Comparison of ENCODE assay signal across 8 cellular contexts in genomic region chr12:6613776-6614512, GRCh38. TPM values are rescaled to one million over a fixed set of nuclear protein-coding genes. Genes with fewer than 3 reads are reported as not detected.
DNase-seq lines count a peak whose midpoint lies in the region; ATAC-seq and TF ChIP-seq lines count a peak whose summit lies in the region.

No MANE protein-coding gene starts in this region.

- TF ChIP-seq CTCF in esophagus muscularis mucosa (IDR thresholded peaks at IDR 0.05): peak in 1 of 3 experiments; percentile 11

- no peak for TF ChIP-seq POLR2A in esophagus muscularis mucosa (IDR thresholded peaks at IDR 0.05; ENCODE audit: low read depth)

- H3K4me3 ChIP-seq in esophagus muscularis mucosa (peak overlapping the region in 2 of 4 donors; percentile 35 to 37), thymus (ENCODE audit: low read length) (no peak overlapping the region)

- H3K36me3 ChIP-seq in esophagus muscularis mucosa (no peaks in the 10 kb centered on the region), thymus (ENCODE audit: control insufficient read depth, insufficient read depth) (no peaks in the 10 kb centered on the region)

- H3K4me1 Mint-ChIP-seq in activated T-cell treated with anti-CD3 and anti-CD28 coated beads, Interleukin-2, amount 50 U/mL, for 4 hours (ENCODE audit: low read depth): peaks cover 33% of the 10 kb centered on the region

- H3K36me3 Mint-ChIP-seq in activated T-cell treated with anti-CD3 and anti-CD28 coated beads, Interleukin-2, amount 50 U/mL, for 4 hours (ENCODE audit: insufficient read depth): no peaks in the 10 kb centered on the region

- no peak overlapping the region for H3K4me3 Mint-ChIP-seq in activated T-cell treated with anti-CD3 and anti-CD28 coated beads, Interleukin-2, amount 50 U/mL, for 4 hours

- H3K4me1 ChIP-seq in esophagus muscularis mucosa: peaks cover 26 to 44% (median 39%) of the 10 kb centered on the region in 4 donors
- peaks cover 29% of the 10 kb centered on the region for H3K4me1 ChIP-seq in thymus (ENCODE audit: control insufficient read depth, insufficient read depth, low read length)

- intact Hi-C loops in esophagus muscularis mucosa (cut with DNase I): no loop called here

- H3K9me3 Mint-ChIP-seq in activated T-cell treated with anti-CD3 and anti-CD28 coated beads, Interleukin-2, amount 50 U/mL, for 4 hours: no peaks in the 10 kb centered on the region

- 8% methylated on average over 20 of the region's 21 CpGs for WGBS in esophagus muscularis mucosa
- 19% methylated on average over 21 of the region's 21 CpGs for WGBS in thymus

- H3K27me3 ChIP-seq in esophagus muscularis mucosa (no peaks in the 10 kb centered on the region), thymus (ENCODE audit: control insufficient read depth, insufficient read depth) (no peaks in the 10 kb centered on the region)

- no peaks in the 10 kb centered on the region for H3K9me3 ChIP-seq in esophagus muscularis mucosa
- H3K9me3 ChIP-seq in thymus (ENCODE audit: control insufficient read depth): peaks cover 1% of the 10 kb centered on the region

- DNase-seq in COLO668 (lab: John Stamatoyannopoulos, UW; ENCODE audit: unreplicated experiment) (peak; percentile 89), NCI-H526 (lab: John Stamatoyannopoulos, UW) (peak; percentile 97), esophagus muscularis mucosa (ENCODE audit: extremely low spot score) (peak; percentile 97), midbrain (lab: John Stamatoyannopoulos, UW) (peak; percentile 96)
- DNase-seq in activated T-cell treated with anti-CD3 and anti-CD28 coated beads, Interleukin-2, amount 50 U/mL, for 4 hours: peak; percentile 20

- TF ChIP-seq EP300 in esophagus muscularis mucosa (IDR thresholded peaks at IDR 0.05): no peak

- no peaks in the 10 kb centered on the region for H3K27me3 Mint-ChIP-seq in activated T-cell treated with anti-CD3 and anti-CD28 coated beads, Interleukin-2, amount 50 U/mL, for 4 hours (ENCODE audit: low read depth)

- H3K27ac ChIP-seq in esophagus muscularis mucosa (replicated peaks in 1 of 4): peak overlapping the region; percentile 89 to 96 (median 94)
- peak overlapping the region; percentile 91 for H3K27ac ChIP-seq in thymus (ENCODE audit: low read depth)

- ATAC-seq in HG03354 (IDR thresholded peaks at IDR 0.05; ENCODE audit: poor library complexity, severe bottlenecking, unreplicated experiment) (peak; percentile 45), HG03196 (IDR thresholded peaks at IDR 0.05; ENCODE audit: unreplicated experiment) (no peak)
- peak in 1 of 2 donors; percentile 9 for ATAC-seq in activated T-cell treated with anti-CD3 and anti-CD28 coated beads, Interleukin-2, amount 50 U/mL, for 4 hours

RNA-seq across cellular contexts. Expression of gene CHD4, which starts 6.8 kb away (rescaled TPM):
- total RNA-seq in activated T-cell treated with anti-CD3 and anti-CD28 coated beads, Interleukin-2, amount 50 U/mL, for 4 hours: 100 to 1,000 TPM; 311 to 336 (median 332) TPM
- total RNA-seq in esophagus muscularis mucosa: 100 to 1,000 TPM; 189 to 226 (median 218) TPM
- 230 TPM for polyA plus RNA-seq in thymus

RNA-seq across cellular contexts. Expression of gene LPAR5, which starts 21.8 kb away (rescaled TPM):
- total RNA-seq in activated T-cell treated with anti-CD3 and anti-CD28 coated beads, Interleukin-2, amount 50 U/mL, for 4 hours: 1 to 10 TPM; 3.8 to 5.5 (median 5.1) TPM
- 1 to 10 TPM; 1.7 to 2.5 (median 1.8) TPM for total RNA-seq in esophagus muscularis mucosa
- 3.2 TPM for polyA plus RNA-seq in thymus

RNA-seq across cellular contexts. Expression of gene ACRBP, which starts 33.3 kb away (rescaled TPM):
- 1 to 10 TPM in 1 of 3 donors, under 1 TPM in 2; 0.65 to 1.3 (median 0.71) TPM for total RNA-seq in activated T-cell treated with anti-CD3 and anti-CD28 coated beads, Interleukin-2, amount 50 U/mL, for 4 hours
- total RNA-seq in esophagus muscularis mucosa: 1 to 10 TPM in 3 of 4 donors, under 1 TPM in 1; 0.97 to 6.2 (median 2.6) TPM
- 10.5 TPM for polyA plus RNA-seq in thymus

RNA-seq across cellular contexts. Expression of gene NOP2, which starts 45.9 kb away (rescaled TPM):
- 100 to 1,000 TPM; 267 to 300 (median 270) TPM for total RNA-seq in activated T-cell treated with anti-CD3 and anti-CD28 coated beads, Interleukin-2, amount 50 U/mL, for 4 hours
- 10 to 100 TPM; 17.9 to 32.3 (median 19.5) TPM for total RNA-seq in esophagus muscularis mucosa
- 45.5 TPM for polyA plus RNA-seq in thymus

RNA-seq across cellular contexts. Expression of gene ING4, which starts 49.0 kb away (rescaled TPM):
- total RNA-seq in activated T-cell treated with anti-CD3 and anti-CD28 coated beads, Interleukin-2, amount 50 U/mL, for 4 hours: 1 to 10 TPM; 5.9 to 7.5 (median 6.9) TPM
- total RNA-seq in esophagus muscularis mucosa: 10 to 100 TPM; 45.1 to 58.3 (median 49.9) TPM
- polyA plus RNA-seq in thymus: 70.0 TPM

Comparison
In these comparisons a context has a peak if more than half of its experiments do, and no peak if none do; other contexts are left out.
1. DNase-seq: peak in every context shown above with its lines; median percentile 97 in NCI-H526; 97 in esophagus muscularis mucosa; 96 in midbrain; 89 in COLO668; 20 in activated T-cell treated with anti-CD3 and anti-CD28 coated beads, Interleukin-2, amount 50 U/mL, for 4 hours.